ENCODE assay signal across 10 cellular contexts in genomic region chr14:68784298-68784910, GRCh38. TPM values are rescaled to one million over a fixed set of nuclear protein-coding genes. Genes with fewer than 3 reads are reported as not detected.
DNase-seq lines count a peak whose midpoint lies in the region; ATAC-seq and TF ChIP-seq lines count a peak whose summit lies in the region.
"Had no signal": no experiment of that assay in that cellular context is flagged by ENCODE, and none has a peak within 500 bp of the region (broad histone marks: within the 10 kb centered on the region; RNA-seq: fewer than 3 reads in every experiment).

No MANE protein-coding gene starts in this region.

- TF ChIP-seq POLR2A in gastroesophageal sphincter (IDR thresholded peaks at IDR 0.05): no peak

- no peak for TF ChIP-seq EP300 in gastroesophageal sphincter (IDR thresholded peaks at IDR 0.05)

- H3K36me3 ChIP-seq in GM06990 (ENCODE audit: control insufficient read depth, insufficient read depth, low read length) (peaks cover 6% of the 10 kb centered on the region), PC-9 (ENCODE audit: low read depth) (peaks cover 22% of the 10 kb centered on the region), gastroesophageal sphincter (peaks cover 0 to 29% of the 10 kb centered on the region in 2 donors), smooth muscle cell (ENCODE audit: low read depth) (peaks cover 8% of the 10 kb centered on the region)

- CTCF ChIA-PET in PC-9 (lab: Charles Lee): no interaction called here

- H3K4me3 ChIP-seq in GM06990 (replicated peaks; ENCODE audit: low read depth, low read length): no peak overlapping the region
- H3K4me3 ChIP-seq in PC-9: no peak overlapping the region
- H3K4me3 ChIP-seq in gastroesophageal sphincter: no peak overlapping the region
- no peak overlapping the region for H3K4me3 ChIP-seq in smooth muscle cell

- H3K27me3 ChIP-seq in GM06990 (replicated peaks; ENCODE audit: control insufficient read depth, insufficient read depth, low read length) (no peaks in the 10 kb centered on the region), PC-9 (ENCODE audit: insufficient read depth, low read depth) (no peaks in the 10 kb centered on the region), gastroesophageal sphincter (no peaks in the 10 kb centered on the region), smooth muscle cell (ENCODE audit: low read depth) (no peaks in the 10 kb centered on the region)

- ATAC-seq in gastroesophageal sphincter: no peak
- no peak for ATAC-seq in HG03460 (IDR thresholded peaks at IDR 0.05; ENCODE audit: unreplicated experiment)

- H2AFZ ChIP-seq in PC-9 (no peak overlapping the region), smooth muscle cell (ENCODE audit: low read depth) (no peak overlapping the region)

- H3K4me1 ChIP-seq in PC-9 (replicated peaks; ENCODE audit: insufficient read depth) (peaks cover 48% of the 10 kb centered on the region), gastroesophageal sphincter (peaks cover 0 to 76% (median 32%) of the 10 kb centered on the region in 3 donors), smooth muscle cell (ENCODE audit: low read depth) (peaks cover 32% of the 10 kb centered on the region)

- H3F3A ChIP-seq in PC-9 (ENCODE audit: insufficient read depth, low read depth): peaks cover 54% of the 10 kb centered on the region
- H3F3A ChIP-seq in smooth muscle cell (ENCODE audit: low read depth): peaks cover 66% of the 10 kb centered on the region

- H3K9me3 ChIP-seq in PC-9 (ENCODE audit: insufficient read depth, low read depth): no peaks in the 10 kb centered on the region
- no peaks in the 10 kb centered on the region for H3K9me3 ChIP-seq in gastroesophageal sphincter
- H3K9me3 ChIP-seq in smooth muscle cell (replicated peaks; ENCODE audit: low read depth): no peaks in the 10 kb centered on the region

- H3K9me2 ChIP-seq in PC-9 (ENCODE audit: insufficient read depth): no peaks in the 10 kb centered on the region

- intact Hi-C loops in PC-9 (cut with micrococcal nuclease; ENCODE audit: unreplicated experiment): no loop called here

- no peak for TF ChIP-seq CTCF in GM06990 (IDR thresholded peaks at IDR 0.05; ENCODE audit: insufficient read depth, low read length, poor library complexity, severe bottlenecking)
- TF ChIP-seq CTCF in PC-9 (conservative IDR thresholded peaks at IDR 0.05): no peak
- TF ChIP-seq CTCF in gastroesophageal sphincter (IDR thresholded peaks at IDR 0.05): no peak
- no peak for TF ChIP-seq CTCF in smooth muscle cell (IDR thresholded peaks at IDR 0.05; ENCODE audit: borderline replicate concordance, insufficient read depth, poor library complexity, severe bottlenecking)

- POLR2A ChIA-PET in PC-9 (lab: Charles Lee; ENCODE audit: unreplicated experiment): interaction anchor here (0.7 kb wide), 1 partner anchor 315 kb away, joined by 3 read pairs; no protein-coding TSS in a partner anchor

- no peak overlapping the region for H3K9ac ChIP-seq in smooth muscle cell (ENCODE audit: low read depth)
- H3K9ac ChIP-seq: KMS-11 had no signal

- H3K79me2 ChIP-seq in PC-9 (ENCODE audit: low read depth): peaks cover 26% of the 10 kb centered on the region
- peaks cover 20% of the 10 kb centered on the region for H3K79me2 ChIP-seq in smooth muscle cell (ENCODE audit: low read depth)

- H3K4me2 ChIP-seq in PC-9 (0 out of 2 replicates have a peak overlapping the region, but pooled peaks have one; percentile 5), smooth muscle cell (no peak overlapping the region)
- H3K4me2 ChIP-seq: KMS-11 had no signal

- BruUV-seq in PC-9 (replicated peaks; lab: Mats Ljungman, UMichigan): no TSS peak

- peak; percentile 43 for DNase-seq in GM06990 (ENCODE audit: extremely low read depth, insufficient read length)
- no peak for DNase-seq in PC-9
- no peak for DNase-seq in smooth muscle cell (lab: John Stamatoyannopoulos, UW; ENCODE audit: unreplicated experiment)
- no peak for DNase-seq in KG1 (lab: John Stamatoyannopoulos, UW)
- DNase-seq in NCI-H1417 (lab: John Stamatoyannopoulos, UW): no peak
- no peak for DNase-seq in effector CD4-positive, alpha-beta T cell
- DNase-seq: activated CD4-positive, alpha-beta T cell treated with anti-CD3 and anti-CD28 coated beads for 48 hours had no signal

- H3K27ac ChIP-seq in PC-9 (peak overlapping the region; percentile 98), gastroesophageal sphincter (peak overlapping the region in 3 of 4 donors; percentile 86 to 100 (median 98)), smooth muscle cell (ENCODE audit: low read depth) (peak overlapping the region; percentile 99)
- H3K27ac ChIP-seq: KMS-11 had no signal

- H4K20me1 ChIP-seq in PC-9 (ENCODE audit: insufficient read depth) (0 out of 2 replicates have a peak, but pooled peaks cover under 1% of the 10 kb centered on the region), smooth muscle cell (ENCODE audit: low read depth) (peaks cover 31% of the 10 kb centered on the region)

- 89% methylated on average over 1 of the region's 5 CpGs; no CpG with 5 or more reads in 1 of the 2 donors for WGBS in gastroesophageal sphincter (ENCODE audit: low coverage in 1 of 2), 2 donors
- WGBS in smooth muscle cell (ENCODE audit: low lambda C conversion rate): 88% methylated on average over 5 of the region's 5 CpGs

RNA-seq across cellular contexts. Expression of gene ZFP36L1, which starts 8.5 kb away (rescaled TPM):
- total RNA-seq in PC-9 (2021) (179 and 237 TPM in 2 replicates), gastroesophageal sphincter (100 to 1,000 TPM; 154 to 451 (median 280) TPM), smooth muscle cell (133 and 166 TPM in 2 replicates)
- 418 and 450 TPM in 2 replicates for polyA plus RNA-seq in smooth muscle cell
